ENCODE assay signal across 19 cellular contexts in the genomic region with DNA sequence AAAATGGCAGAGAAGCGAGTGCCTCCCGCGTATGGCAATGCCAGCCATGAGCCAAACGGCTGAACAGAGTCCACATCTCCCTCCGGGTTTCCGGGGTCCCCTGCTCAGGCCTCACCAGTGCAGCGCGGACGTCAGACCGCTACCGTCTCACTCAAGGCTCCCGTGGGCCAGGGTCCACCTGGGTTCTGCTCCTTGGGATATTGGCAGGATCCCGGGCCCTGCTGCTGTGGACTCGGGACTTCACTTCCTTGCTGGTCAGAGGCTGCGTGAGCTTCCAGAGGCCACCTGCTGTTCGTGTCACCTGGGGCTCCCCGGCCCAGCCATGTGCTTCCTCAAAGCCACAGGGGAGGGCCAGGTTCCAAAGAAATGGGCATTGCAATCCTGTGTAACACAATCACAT. TPM values are rescaled to one million over a fixed set of nuclear protein-coding genes. Genes with fewer than 3 reads are reported as not detected.
DNase-seq lines count a peak whose midpoint lies in the region; ATAC-seq, FAIRE-seq and TF ChIP-seq lines count a peak whose summit lies in the region.
"Had no signal": no experiment of that assay in that cellular context is flagged by ENCODE, and none has a peak within 500 bp of the region (broad histone marks: within the 10 kb centered on the region; RNA-seq: fewer than 3 reads in every experiment).

No MANE protein-coding gene starts in this region.

- H3K27me3 Mint-ChIP-seq in CD4-positive, alpha-beta T cell, result no peaks in the 10 kb centered on the region

- H3K9me3 ChIP-seq in CD4-positive, alpha-beta T cell (ENCODE audit: control insufficient read depth, low read length), result no peaks in the 10 kb centered on the region
- no peaks in the 10 kb centered on the region for H3K9me3 ChIP-seq in kidney (ENCODE audit: control insufficient read depth in 1 of 2, low read length in 2 of 2)
- peaks cover 0 to 7% (median 0%) of the 10 kb centered on the region in 8 donors for H3K9me3 ChIP-seq in spleen

- H3K36me3 ChIP-seq in kidney (ENCODE audit: control insufficient read depth in 1 of 2, insufficient read depth in 2 of 2, low read length in 2 of 2) (no peaks in the 10 kb centered on the region), spleen (no peaks in the 10 kb centered on the region)

- no peak for TF ChIP-seq POLR2A in spleen (IDR thresholded peaks at IDR 0.05)
- no peak for TF ChIP-seq POLR2A in H54 (IDR thresholded peaks at IDR 0.05; ENCODE audit: low read depth, low read length)

- peaks cover 37% of the 10 kb centered on the region for H3K4me1 Mint-ChIP-seq in CD4-positive, alpha-beta T cell (ENCODE audit: low read depth)

- no peak for TF ChIP-seq CTCF in CD4-positive, alpha-beta T cell (IDR thresholded peaks at IDR 0.05)
- no peak for TF ChIP-seq CTCF in kidney (IDR thresholded peaks at IDR 0.05; ENCODE audit: borderline replicate concordance, extremely low read depth, insufficient read depth)
- TF ChIP-seq CTCF in spleen (IDR thresholded peaks at IDR 0.05 in 8 of 11, conservative IDR thresholded peaks at IDR 0.05 in 3 of 11), result no peak

- H3K4me3 Mint-ChIP-seq in CD4-positive, alpha-beta T cell, result peak overlapping the region; percentile 15
- H3K4me3 Mint-ChIP-seq: HFFc6 had no signal

- no peak for DNase-seq in CD4-positive, alpha-beta T cell
- peak; percentile 69 for DNase-seq in DMS53 treated with DMSO at 0.1 percent for 48 hours (lab: John Stamatoyannopoulos, UW; ENCODE audit: unreplicated experiment)
- peak; percentile 69 for DNase-seq in kidney
- peak; percentile 70 for DNase-seq in spleen
- DNase-seq in NCI-H345 (lab: John Stamatoyannopoulos, UW), result no peak
- DNase-seq in stimulated activated naive CD4-positive, alpha-beta T cell (lab: John Stamatoyannopoulos, UW), result no peak
- no peak for DNase-seq in H54 (ENCODE audit: insufficient read length, low spot score)
- DNase-seq: 8988T; Caco-2; CD8-positive, alpha-beta memory T cell; GM23248; HFFc6; KG1 had no signal

- H3K4me1 ChIP-seq in kidney (ENCODE audit: control insufficient read depth in 1 of 2, insufficient read depth in 1 of 2, low read depth in 1 of 2, low read length in 2 of 2), result peaks cover 8 to 11% of the 10 kb centered on the region in 2 donors
- peaks cover 5 to 39% (median 27%) of the 10 kb centered on the region in 6 donors for H3K4me1 ChIP-seq in spleen

- POLR2A ChIA-PET in CD4-positive, alpha-beta T cell (lab: Charles Lee), result interaction anchor here (3.6 kb wide), 1 partner anchor 68 kb away, joined by 24 read pairs; no protein-coding TSS in a partner anchor

- H3K9me3 Mint-ChIP-seq in CD4-positive, alpha-beta T cell, result no peaks in the 10 kb centered on the region
- H3K9me3 Mint-ChIP-seq: CD8-positive, alpha-beta memory T cell had no signal

- FAIRE-seq in kidney (lab: Jason Lieb, UNC), result no peak
- no peak for FAIRE-seq in H54 (lab: Jason Lieb, UNC)
- FAIRE-seq: D721Med, G401.6, GM12891, GM18507 had no signal

- 83 to 94% (median 85%) methylated on average over 13 to 17 of the region's 17 CpGs for WGBS in spleen, 5 donors

- peaks cover 3% of the 10 kb centered on the region for H3K36me3 Mint-ChIP-seq in CD4-positive, alpha-beta T cell (ENCODE audit: low read depth)

- no peak overlapping the region for H3K27ac ChIP-seq in CD4-positive, alpha-beta T cell (ENCODE audit: low read depth, low read length)
- H3K27ac ChIP-seq in kidney (ENCODE audit: low read depth in 2 of 2, low read length in 2 of 2) (no peak overlapping the region), spleen (no peak overlapping the region)
- H3K27ac ChIP-seq: BLaER1 treated with 17β-estradiol and CSF1 and Interleukin-3, amounts not matched to agents 10 nM and 100 nM; GM23248 had no signal

- H3K27me3 ChIP-seq in CD4-positive, alpha-beta T cell (ENCODE audit: control insufficient read depth, insufficient read depth, low read length), result no peaks in the 10 kb centered on the region
- H3K27me3 ChIP-seq in spleen (replicated peaks in 1 of 7), result peaks cover 0 to 39% (median 0%) of the 10 kb centered on the region in 7 donors

- ATAC-seq in CD4-positive, alpha-beta T cell (ENCODE audit: poor library complexity), result no peak
- ATAC-seq: HCT116 had no signal

- no peak overlapping the region for H3K27ac Mint-ChIP-seq in CD4-positive, alpha-beta T cell
- H3K27ac Mint-ChIP-seq: HFFc6 had no signal

- H3K9ac ChIP-seq in kidney (ENCODE audit: low read length in 2 of 2), result no peak overlapping the region
- H3K9ac ChIP-seq: BLaER1 treated with 17β-estradiol and CSF1 and Interleukin-3, amounts not matched to agents 10 nM and 100 nM; GM23248 had no signal

- H3K4me3 ChIP-seq in kidney (ENCODE audit: low read length in 2 of 2) (no peak overlapping the region), spleen (no peak overlapping the region)
- H3K4me3 ChIP-seq: BLaER1 treated with 17β-estradiol and CSF1 and Interleukin-3, amounts not matched to agents 10 nM and 100 nM; GM23248 had no signal

- CTCF ChIA-PET in CD4-positive, alpha-beta T cell (lab: Charles Lee), result no interaction called here

- intact Hi-C loops in CD4-positive, alpha-beta T cell (cut with DNase I, micrococcal nuclease), result loop anchor here (5.0 to 10.0 kb wide), 3 partner anchors 84 to 489 kb away; a partner anchor contains a TSS
- intact Hi-C loops in kidney (cut with DNase I), result no loop called here
- intact Hi-C loops in spleen (cut with DNase I; ENCODE audit: low total_unique reads), result loop anchor here (10.0 kb wide), 1 partner anchor 261 kb away; no protein-coding TSS in a partner anchor

RNA-seq across cellular contexts. Expression of a gene that starts 38.4 kb away (rescaled TPM):
- 10 to 100 TPM; 47.2 to 47.4 TPM for total RNA-seq in CD4-positive, alpha-beta T cell
- 96.6 TPM for total RNA-seq in kidney
- 135 TPM for polyA plus RNA-seq in kidney (ENCODE audit: insufficient read depth, low read depth, low replicate concordance)
- total RNA-seq in spleen, result 100 to 1,000 TPM in 3 of 7 donors, 10 to 100 TPM in 4; 87.2 to 118 (median 99.9) TPM
- polyA plus RNA-seq in spleen, result 10 to 100 TPM; 39.7 to 55.6 (median 45.1) TPM

Comparison
In these comparisons a context has a peak if more than half of its experiments do, and no peak if none do; other contexts are left out.
1. DNase-seq: peak in DMS53 treated with DMSO at 0.1 percent for 48 hours (single experiment), kidney (single experiment) and spleen (single experiment); none in CD4-positive, alpha-beta T cell (0 of 10), NCI-H345 (single experiment), stimulated activated naive CD4-positive, alpha-beta T cell (0 of 6) and H54 (single experiment).